13 cellular contexts compared by ENCODE assay signal in genomic region chr22:49044091-49044490, GRCh38.
A peak's percentile ranks its signal among the peaks of the same experiment; 100 is the strongest.
DNase-seq lines count a peak whose midpoint lies in the region; ATAC-seq and TF ChIP-seq lines count a peak whose summit lies in the region.
"Had no signal": no experiment of that assay in that cellular context is flagged by ENCODE, and none has a peak within 500 bp of the region (broad histone marks: within the 10 kb centered on the region; RNA-seq: fewer than 3 reads in every experiment).

No MANE protein-coding gene starts in this region.

- H3K27ac ChIP-seq in right cardiac atrium (ENCODE audit: low read length) (no peak overlapping the region), osteoblast (ENCODE audit: low read depth, low read length) (no peak overlapping the region), upper lobe of right lung (no peak overlapping the region)
- H3K27ac ChIP-seq in effector memory CD4-positive, alpha-beta T cell (ENCODE audit: insufficient read depth, low read length, poor library complexity, severe bottlenecking), result no peak overlapping the region
- H3K27ac ChIP-seq: BLaER1 treated with 17β-estradiol and CSF1 and Interleukin-3, amounts not matched to agents 10 nM and 100 nM had no signal

- H3K36me3 ChIP-seq in osteoblast (ENCODE audit: insufficient read depth, low read length) (no peaks in the 10 kb centered on the region), upper lobe of right lung (no peaks in the 10 kb centered on the region)
- H3K36me3 ChIP-seq in effector memory CD4-positive, alpha-beta T cell (ENCODE audit: control insufficient read depth, insufficient read depth, low read length), result no peaks in the 10 kb centered on the region
- H3K36me3 ChIP-seq: BLaER1 treated with 17β-estradiol and CSF1 and Interleukin-3, amounts not matched to agents 10 nM and 100 nM; HAP-1 had no signal

- H2AFZ ChIP-seq in osteoblast (ENCODE audit: low read length), result no peak overlapping the region

- no peaks in the 10 kb centered on the region for H3K9me3 ChIP-seq in right cardiac atrium (ENCODE audit: control insufficient read depth, low read length)
- no peaks in the 10 kb centered on the region for H3K9me3 ChIP-seq in osteoblast (ENCODE audit: low read depth, low read length)
- H3K9me3 ChIP-seq in upper lobe of right lung, result no peaks in the 10 kb centered on the region
- H3K9me3 ChIP-seq in effector memory CD4-positive, alpha-beta T cell (ENCODE audit: control insufficient read depth, low read length), result no peaks in the 10 kb centered on the region
- H3K9me3 ChIP-seq: BLaER1 treated with 17β-estradiol and CSF1 and Interleukin-3, amounts not matched to agents 10 nM and 100 nM; HAP-1 had no signal

- H3K4me1 ChIP-seq in right cardiac atrium (ENCODE audit: control insufficient read depth, insufficient read depth, low read length) (no peaks in the 10 kb centered on the region), osteoblast (ENCODE audit: insufficient read depth, low read length) (no peaks in the 10 kb centered on the region), upper lobe of right lung (no peaks in the 10 kb centered on the region)
- no peaks in the 10 kb centered on the region for H3K4me1 ChIP-seq in effector memory CD4-positive, alpha-beta T cell (ENCODE audit: control insufficient read depth, insufficient read depth, low read length, poor library complexity, severe bottlenecking)
- H3K4me1 ChIP-seq: HAP-1 had no signal

- no peak for ATAC-seq in right cardiac atrium
- no peak for ATAC-seq in upper lobe of right lung
- ATAC-seq: CD8-positive, alpha-beta T cell; HepG2 had no signal

- peak; percentile 39 for DNase-seq in cardiac septum (ENCODE audit: low spot score)
- no peak for DNase-seq in right cardiac atrium
- peak; percentile 52 for DNase-seq in osteoblast (ENCODE audit: insufficient read length, low spot score, missing footprints)
- DNase-seq in upper lobe of right lung, result peak; percentile 55
- DNase-seq in effector memory CD4-positive, alpha-beta T cell, result no peak
- DNase-seq in NCI-H2107 (lab: John Stamatoyannopoulos, UW), result no peak
- DNase-seq: Calu3; CD8-positive, alpha-beta T cell; DMS79 treated with DMSO at 0.1 percent for 48 hours; GF-D8 had no signal

- H3K4me3 ChIP-seq in right cardiac atrium (ENCODE audit: low read length) (no peak overlapping the region), osteoblast (ENCODE audit: insufficient read depth, low read length) (no peak overlapping the region), upper lobe of right lung (no peak overlapping the region)
- no peak overlapping the region for H3K4me3 ChIP-seq in effector memory CD4-positive, alpha-beta T cell (ENCODE audit: insufficient read depth, low read depth, low read length, poor library complexity, severe bottlenecking)
- H3K4me3 ChIP-seq: BLaER1 treated with 17β-estradiol and CSF1 and Interleukin-3, amounts not matched to agents 10 nM and 100 nM; HAP-1 had no signal

- 71% methylated on average over 16 of the region's 16 CpGs for WGBS in right cardiac atrium

- H3K4me2 ChIP-seq in osteoblast (ENCODE audit: insufficient read depth, low read length), result no peak overlapping the region
- H3K4me2 ChIP-seq: BLaER1 treated with 17β-estradiol and CSF1 and Interleukin-3, amounts not matched to agents 10 nM and 100 nM had no signal

- TF ChIP-seq CTCF in osteoblast (IDR thresholded peaks at IDR 0.05; ENCODE audit: extremely low read depth, low read depth, low read length) (no peak), upper lobe of right lung (IDR thresholded peaks at IDR 0.05) (no peak)

- intact Hi-C loops in cardiac septum (cut with DNase I), result no loop called here
- intact Hi-C loops in right cardiac atrium (cut with DNase I), result no loop called here
- intact Hi-C loops in upper lobe of right lung (cut with DNase I), result no loop called here

- no peaks in the 10 kb centered on the region for H4K20me1 ChIP-seq in osteoblast (ENCODE audit: insufficient read depth, low read length)

- H3K79me2 ChIP-seq in osteoblast (ENCODE audit: insufficient read depth, low read length), result no peaks in the 10 kb centered on the region

- H3K27me3 ChIP-seq in right cardiac atrium (ENCODE audit: control insufficient read depth, insufficient read depth) (no peaks in the 10 kb centered on the region), osteoblast (ENCODE audit: insufficient read depth, low read length) (no peaks in the 10 kb centered on the region), upper lobe of right lung (peaks cover 8% of the 10 kb centered on the region)
- no peaks in the 10 kb centered on the region for H3K27me3 ChIP-seq in effector memory CD4-positive, alpha-beta T cell (replicated peaks; ENCODE audit: control insufficient read depth, insufficient read depth, low read length, poor library complexity, severe bottlenecking)
- H3K27me3 ChIP-seq: BLaER1 treated with 17β-estradiol and CSF1 and Interleukin-3, amounts not matched to agents 10 nM and 100 nM had no signal

Comparison
In these comparisons a context has a peak if more than half of its experiments do, and no peak if none do; other contexts are left out.
1. DNase-seq: peak in cardiac septum (single experiment), osteoblast (single experiment) and upper lobe of right lung (single experiment); none in right cardiac atrium (0 of 3), effector memory CD4-positive, alpha-beta T cell (0 of 3) and NCI-H2107 (single experiment).